ENCODE assay signal across 8 cellular contexts in genomic region chr1:197868751-197869501, GRCh38. TPM values are rescaled to one million over a fixed set of nuclear protein-coding genes. Genes with fewer than 3 reads are reported as not detected.
DNase-seq lines count a peak whose midpoint lies in the region; ATAC-seq and TF ChIP-seq lines count a peak whose summit lies in the region.

No MANE protein-coding gene starts in this region.

- intact Hi-C loops in Panc1 (cut with micrococcal nuclease; ENCODE audit: unreplicated experiment): loop anchor here (2.0 to 5.0 kb wide), 2 partner anchors 254 to 347 kb away; no protein-coding TSS in a partner anchor

- in situ Hi-C loops in Panc1 (cut with HindIII; ENCODE audit: low pct_unique_long_range_greater_than_20kb, low sequenced_read_pairs) (no loop called here), astrocyte of the spinal cord (cut with HindIII; ENCODE audit: low sequenced_read_pairs) (no loop called here)

- no peaks in the 10 kb centered on the region for H3K9me3 ChIP-seq in Panc1 (ENCODE audit: control insufficient read depth, insufficient read depth, low read depth, low read length)

- no peak overlapping the region for H3K4me3 ChIP-seq in Panc1 (ENCODE audit: low read depth in 2 of 2, low read length in 2 of 2)
- no peak overlapping the region for H3K4me3 ChIP-seq in astrocyte of the spinal cord (ENCODE audit: low read depth, low read length)

- POLR2A ChIA-PET in Panc1 (lab: Charles Lee): no interaction called here

- no TSS peak for BruUV-seq in Panc1 (replicated peaks; lab: Mats Ljungman, UMichigan)

- H3K36me3 ChIP-seq in Panc1 (ENCODE audit: control insufficient read depth, insufficient read depth, low read length): no peaks in the 10 kb centered on the region

- peak; percentile 50 for DNase-seq in ELF-1 (ENCODE audit: low read depth, low spot score)
- DNase-seq in Panc1 (ENCODE audit: low read depth, low spot score): peak; percentile 45
- DNase-seq in astrocyte of the spinal cord (ENCODE audit: low read depth, low spot score): peak; percentile 76
- DNase-seq in iPS-NIHi7 (ENCODE audit: extremely low spot score): peak; percentile 72
- peak; percentile 6 for DNase-seq in stimulated activated CD4-positive, alpha-beta T cell treated with anti-CD3 and anti-CD28 coated beads, Interleukin-4, amount 100 ng/mL, for 1 hour
- DNase-seq in NCI-H2196 (lab: John Stamatoyannopoulos, UW; ENCODE audit: unreplicated experiment): no peak

- TF ChIP-seq CTCF in Panc1 (IDR thresholded peaks at IDR 0.05): peak; percentile 74
- TF ChIP-seq CTCF in astrocyte of the spinal cord (IDR thresholded peaks at IDR 0.05; ENCODE audit: low read depth, low read length): peak; percentile 71

- H3K4me1 ChIP-seq in Panc1 (ENCODE audit: control insufficient read depth, insufficient read depth, low read length): no peaks in the 10 kb centered on the region

- CTCF ChIA-PET in Panc1 (lab: Charles Lee): interaction anchor here (0.6 to 1.6 kb wide), 5 partner anchors 23 to 297 kb away, joined by 4 to 7 read pairs (median 5); no protein-coding TSS in a partner anchor

- no peak overlapping the region for H3K27ac ChIP-seq in Panc1 (ENCODE audit: low read length)

- H3K27me3 ChIP-seq in Panc1 (ENCODE audit: control insufficient read depth, insufficient read depth, low read length): no peaks in the 10 kb centered on the region; the same call in 1 of the 2 replicates

- ATAC-seq in GM19463 (IDR thresholded peaks at IDR 0.05; ENCODE audit: unreplicated experiment) (peak; percentile 87), HG03558 (IDR thresholded peaks at IDR 0.05; ENCODE audit: extremely low read depth, unreplicated experiment) (peak; percentile 76), Panc1 (peak; percentile 93)

RNA-seq across cellular contexts. Expression of gene C1orf53, which starts 33.5 kb away (rescaled TPM):
- total RNA-seq in Panc1 (2021; ENCODE audit: unreplicated experiment): 7.2 TPM
- polyA plus RNA-seq in Panc1 (2012; ENCODE audit: insufficient read length): 5.8 TPM

RNA-seq across cellular contexts. Expression of gene LHX9, which starts 48.2 kb away (rescaled TPM):
- not detected for total RNA-seq in Panc1 (2021; ENCODE audit: unreplicated experiment)
- not detected for polyA plus RNA-seq in Panc1 (2012; ENCODE audit: insufficient read length)
